In genomic region chrX:110216027-110216426, GRCh38 we compare ENCODE assay signal across 22 cellular contexts.
DNase-seq lines count a peak whose midpoint lies in the region; ATAC-seq, FAIRE-seq and TF ChIP-seq lines count a peak whose summit lies in the region.
"Had no signal": no experiment of that assay in that cellular context is flagged by ENCODE, and none has a peak within 500 bp of the region (broad histone marks: within the 10 kb centered on the region; RNA-seq: fewer than 3 reads in every experiment).

No MANE protein-coding gene starts in this region.

- no peaks in the 10 kb centered on the region for H4K20me1 ChIP-seq in hepatocyte (ENCODE audit: insufficient read depth, poor library complexity, severe bottlenecking)

- H2AFZ ChIP-seq in ACC112 (ENCODE audit: low read length, unreplicated experiment) (no peak overlapping the region), hepatocyte (no peak overlapping the region)

- no peaks in the 10 kb centered on the region for H3K9me3 ChIP-seq in hepatocyte (ENCODE audit: low read depth)
- H3K9me3 ChIP-seq in upper lobe of right lung = no peaks in the 10 kb centered on the region
- H3K9me3 ChIP-seq: BLaER1 treated with 17β-estradiol and CSF1 and Interleukin-3, amounts not matched to agents 10 nM and 100 nM; SK-N-SH had no signal

- H3K9me2 ChIP-seq in hepatocyte (replicated peaks; ENCODE audit: insufficient read depth) = no peaks in the 10 kb centered on the region
- H3K9me2 ChIP-seq: SK-N-SH had no signal

- H3K4me3 ChIP-seq in ACC112 (ENCODE audit: low read depth, low read length) (no peak overlapping the region), hepatocyte (no peak overlapping the region), upper lobe of right lung (no peak overlapping the region)
- H3K4me3 ChIP-seq: BLaER1 treated with 17β-estradiol and CSF1 and Interleukin-3, amounts not matched to agents 10 nM and 100 nM had no signal

- no peak overlapping the region for H3K4me2 ChIP-seq in hepatocyte
- H3K4me2 ChIP-seq: BLaER1 treated with 17β-estradiol and CSF1 and Interleukin-3, amounts not matched to agents 10 nM and 100 nM; SK-N-SH had no signal

- H3K36me3 Mint-ChIP-seq in nephron progenitor cell (ENCODE audit: low read depth) = peaks cover 5% of the 10 kb centered on the region

- TF ChIP-seq CTCF in hepatocyte (IDR thresholded peaks at IDR 0.05; ENCODE audit: poor library complexity) (no peak), nephron progenitor cell (IDR thresholded peaks at IDR 0.05) (no peak), upper lobe of right lung (IDR thresholded peaks at IDR 0.05) (no peak), foreskin keratinocyte (conservative IDR thresholded peaks at IDR 0.05) (no peak)

- intact Hi-C loops in upper lobe of right lung (cut with DNase I) = no loop called here

- H3K79me2 ChIP-seq in ACC112 (ENCODE audit: control insufficient read depth, insufficient read depth, low read length, unreplicated experiment) = peaks cover 6% of the 10 kb centered on the region
- no peaks in the 10 kb centered on the region for H3K79me2 ChIP-seq in hepatocyte

- H3K36me3 ChIP-seq in ACC112 (ENCODE audit: insufficient read depth, low read length) (peaks cover 4% of the 10 kb centered on the region; the same call in 1 of the 2 replicates), hepatocyte (replicated peaks; ENCODE audit: insufficient read depth, low read depth) (no peaks in the 10 kb centered on the region), upper lobe of right lung (no peaks in the 10 kb centered on the region)
- H3K36me3 ChIP-seq: BLaER1 treated with 17β-estradiol and CSF1 and Interleukin-3, amounts not matched to agents 10 nM and 100 nM had no signal

- H3K4me1 Mint-ChIP-seq in nephron progenitor cell = no peaks in the 10 kb centered on the region

- no peak for ATAC-seq in upper lobe of right lung
- no peak for ATAC-seq in foreskin keratinocyte
- ATAC-seq: CD8-positive, alpha-beta T cell; HCT116 had no signal

- no peaks in the 10 kb centered on the region for H3K27me3 ChIP-seq in ACC112 (ENCODE audit: insufficient read depth, low read length)
- H3K27me3 ChIP-seq in hepatocyte = no peaks in the 10 kb centered on the region
- H3K27me3 ChIP-seq in upper lobe of right lung = no peaks in the 10 kb centered on the region
- no peaks in the 10 kb centered on the region for H3K27me3 ChIP-seq in foreskin keratinocyte

- no peak overlapping the region for H3K4me3 Mint-ChIP-seq in nephron progenitor cell
- H3K4me3 Mint-ChIP-seq: CD8-positive, alpha-beta T cell had no signal

- FAIRE-seq in RCC 7860 (lab: Jason Lieb, UNC) = peak; percentile 99
- FAIRE-seq: GM18507 had no signal

- H3K9me3 Mint-ChIP-seq in nephron progenitor cell = no peaks in the 10 kb centered on the region
- H3K9me3 Mint-ChIP-seq: CD8-positive, alpha-beta T cell had no signal

- peak overlapping the region; percentile 6 for H3K27ac Mint-ChIP-seq in nephron progenitor cell
- H3K27ac Mint-ChIP-seq: CD8-positive, alpha-beta T cell had no signal

- peaks cover 49% of the 10 kb centered on the region for H3K4me1 ChIP-seq in ACC112 (ENCODE audit: control insufficient read depth, insufficient read depth, low read length, unreplicated experiment)
- peaks cover 3% of the 10 kb centered on the region for H3K4me1 ChIP-seq in hepatocyte (ENCODE audit: insufficient read depth)
- no peaks in the 10 kb centered on the region for H3K4me1 ChIP-seq in upper lobe of right lung
- H3K4me1 ChIP-seq in foreskin keratinocyte = peaks cover 40% of the 10 kb centered on the region

- WGBS in hepatocyte (ENCODE audit: low lambda C conversion rate, missing lambda C conversion rate) = 64% methylated on average over 4 of the region's 4 CpGs

- H3K27me3 Mint-ChIP-seq in nephron progenitor cell (ENCODE audit: low read depth, poor library complexity) = no peaks in the 10 kb centered on the region

- H3K27ac ChIP-seq in ACC112 (ENCODE audit: low read depth, low read length) = peak overlapping the region; percentile 80; the same call in 1 of the 2 replicates
- H3K27ac ChIP-seq in hepatocyte = peak overlapping the region; percentile 7
- no peak overlapping the region for H3K27ac ChIP-seq in upper lobe of right lung
- no peak overlapping the region for H3K27ac ChIP-seq in foreskin keratinocyte
- H3K27ac ChIP-seq: BLaER1 treated with 17β-estradiol and CSF1 and Interleukin-3, amounts not matched to agents 10 nM and 100 nM had no signal

- DNase-seq in RCC 7860 (ENCODE audit: low spot score) (peak; percentile 89), hepatocyte (ENCODE audit: low spot score) (no peak), nephron progenitor cell (no peak), NCI-H524 (lab: John Stamatoyannopoulos, UW) (no peak), upper lobe of right lung (no peak), foreskin keratinocyte (no peak), midbrain (lab: John Stamatoyannopoulos, UW) (no peak)
- DNase-seq: CD8-positive, alpha-beta T cell; DMS79; GOT3; KG1; NCI-H1417; NCI-H2029 treated with DMSO at 0.1 percent for 48 hours; NCI-H2171 treated with DMSO at 0.1 percent for 48 hours; NCI-H748 treated with DMSO at 0.1 percent for 48 hours; NK-92 treated with Interleukin-12 subunit alpha and Interleukin-12 subunit beta, amount 100 ng/mL, for 24 hours; SHP77 treated with DMSO at 0.1 percent for 48 hours; SK-N-SH had no signal

Comparison
In these comparisons a context has a peak if more than half of its experiments do, and no peak if none do; other contexts are left out.
1. H3K27ac ChIP-seq: peak in ACC112 (single experiment) and hepatocyte (single experiment); none in upper lobe of right lung (single experiment) and foreskin keratinocyte (single experiment).